1 cellular context compared by ENCODE assay signal in the genomic region with DNA sequence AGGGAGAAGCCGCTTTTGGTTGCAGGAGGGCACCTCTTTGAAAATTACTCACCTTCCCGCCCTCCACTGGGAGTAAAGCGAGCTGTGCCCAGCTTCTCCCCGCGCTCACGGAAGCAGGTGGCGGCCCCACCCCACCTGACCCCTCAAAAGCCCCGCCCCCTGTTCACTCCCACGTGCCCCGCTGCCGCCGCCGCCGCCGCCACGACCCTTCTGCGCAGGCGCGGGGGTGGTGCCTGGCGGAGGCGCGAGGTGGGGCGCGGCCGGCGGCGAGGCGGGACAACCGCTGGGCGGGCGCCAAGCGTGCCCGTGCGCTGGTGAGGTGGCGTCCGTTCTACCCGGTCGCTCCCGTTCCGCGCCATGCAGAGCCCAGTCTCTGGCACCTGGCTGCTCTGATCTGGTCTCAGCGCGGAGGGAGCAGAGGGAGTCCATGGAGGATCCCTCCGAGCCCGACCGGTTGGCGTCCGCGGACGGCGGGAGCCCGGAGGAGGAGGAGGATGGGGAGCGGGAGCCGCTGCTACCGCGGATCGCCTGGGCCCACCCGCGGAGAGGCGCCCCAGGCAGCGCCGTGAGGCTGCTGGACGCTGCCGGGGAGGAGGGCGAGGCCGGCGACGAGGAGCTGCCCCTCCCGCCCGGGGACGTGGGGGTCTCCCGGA.
TF ChIP-seq lines count a peak whose summit lies in the region.

A gene (plus strand): TSS at position 297 of the 653 bp plus-strand sequence. CDS start 131 bp downstream, at position 428.

TF ChIP-seq in IMR-90, 13 proteins besides CTCF, POLR2A, EP300 and RAD21 (continued from another document):
- TF ChIP-seq, protein P1, sequence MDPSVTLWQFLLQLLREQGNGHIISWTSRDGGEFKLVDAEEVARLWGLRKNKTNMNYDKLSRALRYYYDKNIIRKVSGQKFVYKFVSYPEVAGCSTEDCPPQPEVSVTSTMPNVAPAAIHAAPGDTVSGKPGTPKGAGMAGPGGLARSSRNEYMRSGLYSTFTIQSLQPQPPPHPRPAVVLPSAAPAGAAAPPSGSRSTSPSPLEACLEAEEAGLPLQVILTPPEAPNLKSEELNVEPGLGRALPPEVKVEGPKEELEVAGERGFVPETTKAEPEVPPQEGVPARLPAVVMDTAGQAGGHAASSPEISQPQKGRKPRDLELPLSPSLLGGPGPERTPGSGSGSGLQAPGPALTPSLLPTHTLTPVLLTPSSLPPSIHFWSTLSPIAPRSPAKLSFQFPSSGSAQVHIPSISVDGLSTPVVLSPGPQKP (IDR thresholded peaks at IDR 0.05; ENCODE audit: borderline replicate concordance, low read depth, low read length) = no peak
- TF ChIP-seq NFE2L2 (IDR thresholded peaks at IDR 0.05; ENCODE audit: low read depth, low read length) (no peak), MAFK (IDR thresholded peaks at IDR 0.05; ENCODE audit: low read depth, low read length) (no peak), CEBPB (IDR thresholded peaks at IDR 0.05; ENCODE audit: low read depth, low read length) (no peak), FOS (IDR thresholded peaks at IDR 0.05; ENCODE audit: low read depth, low read length) (no peak)
TF ChIP-seq in IMR-90: peak in this region for 3.
